10 cellular contexts compared by ENCODE assay signal in the genomic region with DNA sequence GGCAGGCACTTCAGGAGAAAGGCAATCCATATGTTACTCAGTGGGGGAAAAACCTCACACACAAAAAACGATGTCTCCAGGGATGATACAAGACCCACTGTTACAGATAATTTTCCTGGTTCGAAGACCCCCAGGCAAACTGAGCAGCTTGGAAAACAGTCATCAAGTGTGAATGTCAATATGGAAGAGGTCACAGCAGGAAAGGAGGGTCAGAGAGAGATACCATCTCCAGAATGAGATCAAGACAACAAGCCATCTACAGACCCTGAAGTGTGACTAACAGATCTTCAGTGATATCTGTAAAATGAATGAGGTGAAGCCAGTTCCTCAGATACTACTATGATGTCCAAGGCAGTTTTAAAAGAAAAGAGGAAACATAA. TPM values are rescaled to one million over a fixed set of nuclear protein-coding genes. Genes with fewer than 3 reads are reported as not detected.
DNase-seq lines count a peak whose midpoint lies in the region; TF ChIP-seq lines count a peak whose summit lies in the region.
"Had no signal": no experiment of that assay in that cellular context is flagged by ENCODE, and none has a peak within 500 bp of the region (broad histone marks: within the 10 kb centered on the region; RNA-seq: fewer than 3 reads in every experiment).

No MANE protein-coding gene starts in this region.

- H3K9me3 ChIP-seq in cardiac muscle cell (ENCODE audit: low read depth), result no peaks in the 10 kb centered on the region
- H3K9me3 ChIP-seq in mammary epithelial cell (replicated peaks; ENCODE audit: insufficient read depth, low read length), result no peaks in the 10 kb centered on the region
- H3K9me3 ChIP-seq in A673 (ENCODE audit: low read depth, low read length, poor library complexity, severe bottlenecking), result no peaks in the 10 kb centered on the region
- no peaks in the 10 kb centered on the region for H3K9me3 ChIP-seq in endodermal cell (ENCODE audit: control insufficient read depth, low read length)
- H3K9me3 ChIP-seq: psoas muscle had no signal

- H3K4me3 ChIP-seq in cardiac muscle cell (no peak overlapping the region), mammary epithelial cell (replicated peaks in 1 of 3; ENCODE audit: insufficient read depth in 1 of 3, low read depth in 2 of 3, low read length in 3 of 3) (no peak overlapping the region), A673 (ENCODE audit: low read depth, low read length, poor library complexity, severe bottlenecking) (no peak overlapping the region), endodermal cell (ENCODE audit: low read length) (no peak overlapping the region)
- H3K4me3 ChIP-seq: psoas muscle had no signal

- TF ChIP-seq CTCF in cardiac muscle cell (IDR thresholded peaks at IDR 0.05; ENCODE audit: low read depth, low read length) (no peak), brain (conservative IDR thresholded peaks at IDR 0.05) (no peak), type B pancreatic cell (conservative IDR thresholded peaks at IDR 0.05) (no peak), mammary epithelial cell (conservative IDR thresholded peaks at IDR 0.05 in 1 of 2, IDR thresholded peaks at IDR 0.05 in 1 of 2; ENCODE audit: extremely low read depth in 1 of 2, insufficient read depth in 1 of 2, low read depth in 1 of 2, low read length in 2 of 2) (no peak), A673 (conservative IDR thresholded peaks at IDR 0.05; ENCODE audit: low read depth, low read length) (no peak), endodermal cell (conservative IDR thresholded peaks at IDR 0.05) (no peak)

- no peak overlapping the region for H3K9ac ChIP-seq in mammary epithelial cell (ENCODE audit: insufficient read depth, low read length)
- no peak overlapping the region for H3K9ac ChIP-seq in endodermal cell (ENCODE audit: extremely low read depth, low read length, poor library complexity, severe bottlenecking)

- intact Hi-C loops in cardiac septum (cut with DNase I) (no loop called here), mammary epithelial cell (cut with micrococcal nuclease) (no loop called here), A673 (cut with micrococcal nuclease; ENCODE audit: unreplicated experiment) (no loop called here)

- H2AFZ ChIP-seq in mammary epithelial cell (ENCODE audit: low read depth, low read length), result no peak overlapping the region

- dilution Hi-C loops in mammary epithelial cell (cut with HindIII; ENCODE audit: low sequenced_read_pairs), result no loop called here

- no peaks in the 10 kb centered on the region for H3K79me2 ChIP-seq in mammary epithelial cell (ENCODE audit: insufficient read depth, low read length)

- CTCF ChIA-PET in mammary epithelial cell (lab: Charles Lee; ENCODE audit: low non-redundant PET), result no interaction called here
- CTCF ChIA-PET in A673 (lab: Charles Lee), result interaction anchor here (0.6 kb wide), 1 partner anchor 168 kb away, joined by 3 read pairs; no protein-coding TSS in a partner anchor

- in situ Hi-C loops in mammary epithelial cell (cut with MboI; ENCODE audit: low sequenced_read_pairs in 2 of 2), result no loop called here

- H4K20me1 ChIP-seq in mammary epithelial cell (ENCODE audit: insufficient read depth, low read length), result no peaks in the 10 kb centered on the region

- peaks cover 70% of the 10 kb centered on the region for H3K36me3 Mint-ChIP-seq in brain
- H3K36me3 Mint-ChIP-seq in type B pancreatic cell, result peaks cover 28% of the 10 kb centered on the region
- peaks cover 53% of the 10 kb centered on the region for H3K36me3 Mint-ChIP-seq in endodermal cell (ENCODE audit: low read depth)

- 68% methylated on average over 2 of the region's 2 CpGs for whole genome bisulfite sequencing in mammary epithelial cell (ENCODE audit: low coverage, missing lambda C conversion rate)
- WGBS in endodermal cell (ENCODE audit: insufficient coverage in 1 of 2, insufficient read length in 1 of 2), 2 experiments, result 86 to 94% methylated on average over 2 of the region's 2 CpGs

- BruUV-seq in mammary epithelial cell (replicated peaks; lab: Mats Ljungman, UMichigan) (no TSS peak), A673 (replicated peaks; lab: Mats Ljungman, UMichigan) (no TSS peak)

- H3K27ac Mint-ChIP-seq in brain (peak overlapping the region in 3 of 5 experiments; percentile 23 to 37 (median 25)), type B pancreatic cell (peak overlapping the region; percentile 71), endodermal cell (no peak overlapping the region)

- H3K27me3 Mint-ChIP-seq in brain, result no peaks in the 10 kb centered on the region
- no peaks in the 10 kb centered on the region for H3K27me3 Mint-ChIP-seq in type B pancreatic cell
- H3K27me3 Mint-ChIP-seq in endodermal cell (ENCODE audit: insufficient read depth), result no peaks in the 10 kb centered on the region

- peaks cover 13% of the 10 kb centered on the region for H3K36me3 ChIP-seq in cardiac muscle cell
- H3K36me3 ChIP-seq in mammary epithelial cell (ENCODE audit: insufficient read depth, low read length), result peaks cover 2% of the 10 kb centered on the region
- H3K36me3 ChIP-seq in A673 (ENCODE audit: insufficient read depth, low read length, poor library complexity, severe bottlenecking), result no peaks in the 10 kb centered on the region
- peaks cover 56% of the 10 kb centered on the region for H3K36me3 ChIP-seq in endodermal cell (ENCODE audit: control insufficient read depth, insufficient read depth, low read length)

- H3K4me2 ChIP-seq in mammary epithelial cell (ENCODE audit: insufficient read depth, low read depth, low read length), result no peak overlapping the region

- H3K4me1 ChIP-seq in cardiac muscle cell (ENCODE audit: low read depth), result peaks cover 5% of the 10 kb centered on the region
- H3K4me1 ChIP-seq in mammary epithelial cell (ENCODE audit: insufficient read depth, low read length), result peaks cover 14% of the 10 kb centered on the region
- H3K4me1 ChIP-seq in A673 (ENCODE audit: insufficient read depth, low read length, poor library complexity, severe bottlenecking), result peaks cover 6% of the 10 kb centered on the region
- peaks cover 3% of the 10 kb centered on the region for H3K4me1 ChIP-seq in endodermal cell (ENCODE audit: control insufficient read depth, insufficient read depth, low read length)

- peaks cover 27% of the 10 kb centered on the region for H3K4me1 Mint-ChIP-seq in brain
- H3K4me1 Mint-ChIP-seq in type B pancreatic cell (ENCODE audit: unreplicated experiment), result peaks cover 10% of the 10 kb centered on the region
- peaks cover 13% of the 10 kb centered on the region for H3K4me1 Mint-ChIP-seq in endodermal cell

- no peaks in the 10 kb centered on the region for H3K27me3 ChIP-seq in cardiac muscle cell
- H3K27me3 ChIP-seq in mammary epithelial cell (ENCODE audit: insufficient read depth, low read length), result no peaks in the 10 kb centered on the region
- H3K27me3 ChIP-seq in A673 (replicated peaks; ENCODE audit: insufficient read depth, low read depth, low read length, poor library complexity), result no peaks in the 10 kb centered on the region
- no peaks in the 10 kb centered on the region for H3K27me3 ChIP-seq in endodermal cell (ENCODE audit: control insufficient read depth, insufficient read depth, low read length, poor library complexity, severe bottlenecking)

- POLR2A ChIA-PET in A673 (lab: Charles Lee; ENCODE audit: low non-redundant PET), result no interaction called here

- no peaks in the 10 kb centered on the region for H3K9me3 Mint-ChIP-seq in brain
- no peaks in the 10 kb centered on the region for H3K9me3 Mint-ChIP-seq in type B pancreatic cell
- no peaks in the 10 kb centered on the region for H3K9me3 Mint-ChIP-seq in endodermal cell

- H3K27ac ChIP-seq in cardiac muscle cell (peak overlapping the region; percentile 66), mammary epithelial cell (ENCODE audit: insufficient read depth, low read depth, low read length) (no peak overlapping the region), A673 (ENCODE audit: low read depth, low read length, poor library complexity, severe bottlenecking) (no peak overlapping the region), endodermal cell (ENCODE audit: low read depth, low read length) (no peak overlapping the region)
- H3K27ac ChIP-seq: psoas muscle had no signal

- DNase-seq in cardiac muscle cell (ENCODE audit: low read depth in 1 of 2, low spot score in 1 of 2), result no peak
- DNase-seq in cardiac septum (ENCODE audit: low spot score), result no peak
- DNase-seq in NCI-H128 (lab: John Stamatoyannopoulos, UW; ENCODE audit: unreplicated experiment), result peak; percentile 22
- no peak for DNase-seq in type B pancreatic cell (ENCODE audit: extremely low spot score, unreplicated experiment)
- DNase-seq in mammary epithelial cell, result no peak
- DNase-seq in A673 (ENCODE audit: low spot score), result no peak
- no peak for DNase-seq in endodermal cell
- DNase-seq: Calu3, psoas muscle had no signal

- no peak overlapping the region for H3K4me3 Mint-ChIP-seq in brain
- H3K4me3 Mint-ChIP-seq in type B pancreatic cell, result no peak overlapping the region
- H3K4me3 Mint-ChIP-seq in endodermal cell, result no peak overlapping the region

RNA-seq across cellular contexts. Expression of a gene that starts 28.6 kb away (rescaled TPM):
- total RNA-seq in cardiac muscle cell, result 45.5 and 51.8 TPM in 2 replicates
- polyA plus RNA-seq in cardiac muscle cell, result 44.0 and 50.2 TPM in 2 replicates
- 86.6 TPM for total RNA-seq in cardiac septum
- polyA plus RNA-seq in brain (ENCODE audit: insufficient read depth, low read depth, low replicate concordance), result 79.2 TPM
- total RNA-seq in type B pancreatic cell (ENCODE audit: low replicate concordance), result 76.7 and 84.7 TPM in 2 replicates
- total RNA-seq in mammary epithelial cell, result 100 to 1,000 TPM in 1 of 2 donors, 10 to 100 TPM in 1; 57.6 to 135 TPM
- 37.0 TPM for polyA plus RNA-seq in mammary epithelial cell
- polyA minus RNA-seq in mammary epithelial cell, result 260 TPM
- total RNA-seq in A673 (2021), result 50.1 and 57.5 TPM in 2 replicates
- total RNA-seq in endodermal cell, result 10 to 100 TPM; 46.4 to 48.1 TPM
- polyA plus RNA-seq in endodermal cell (2013, experiment 1 of 2), result 42.6 TPM
- 43.5 TPM for polyA plus RNA-seq in endodermal cell (2013, experiment 2 of 2)
